In the genomic region with DNA sequence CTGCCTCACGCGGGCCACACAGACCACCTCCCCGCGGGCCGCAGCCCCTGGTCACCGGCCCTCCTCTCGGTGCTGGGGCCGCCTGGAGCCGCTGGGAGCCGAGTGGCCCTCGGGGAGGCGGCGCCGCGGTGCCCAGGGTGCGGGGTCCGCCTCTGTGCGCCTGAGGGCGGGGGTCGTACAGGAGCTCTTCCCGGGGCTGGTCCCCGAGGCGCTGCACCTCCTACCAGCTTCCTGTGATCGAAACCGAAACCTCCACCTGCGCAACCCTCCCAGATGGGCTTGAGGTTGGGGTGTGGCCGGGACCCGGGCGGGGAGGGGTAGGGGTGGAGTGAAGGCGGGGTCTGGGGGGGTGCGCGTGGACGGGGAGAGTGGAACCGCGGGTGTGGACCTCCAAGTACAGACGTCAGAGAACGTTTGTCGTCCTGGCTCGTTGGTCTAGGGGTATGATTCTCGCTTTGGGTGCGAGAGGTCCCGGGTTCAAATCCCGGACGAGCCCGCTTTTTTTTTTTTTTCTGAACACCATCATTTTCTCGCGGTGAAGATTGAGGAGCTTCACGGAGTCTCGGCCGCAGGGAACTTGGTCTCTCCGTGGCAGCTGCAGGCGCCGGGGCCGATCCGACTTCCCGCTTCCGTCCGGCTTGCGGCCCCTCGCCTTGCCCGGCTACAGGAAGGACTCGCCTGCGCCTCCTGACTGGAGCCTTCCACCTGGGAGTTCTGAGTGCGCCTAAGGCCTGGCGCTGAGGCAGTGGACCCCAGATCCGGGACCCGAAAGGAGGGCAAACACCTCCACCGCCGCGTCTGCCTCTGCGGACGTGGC, we compare ENCODE assay signal across 1 cellular context.
A peak's percentile ranks its signal among the peaks of the same experiment; 100 is the strongest.
TF ChIP-seq lines count a peak whose summit lies in the region.

No MANE protein-coding gene starts in this region.

TF ChIP-seq in GM12878, 131 proteins besides CTCF, POLR2A, EP300 and RAD21 (continues in another document):
- TF ChIP-seq MEF2A (IDR thresholded peaks at IDR 0.05; ENCODE audit: insufficient read depth, low read depth, low read length): no peak
- peak; percentile 81 for TF ChIP-seq ZNF384 (IDR thresholded peaks at IDR 0.05; ENCODE audit: borderline replicate concordance, low read depth, low read length)
- TF ChIP-seq, protein P1, sequence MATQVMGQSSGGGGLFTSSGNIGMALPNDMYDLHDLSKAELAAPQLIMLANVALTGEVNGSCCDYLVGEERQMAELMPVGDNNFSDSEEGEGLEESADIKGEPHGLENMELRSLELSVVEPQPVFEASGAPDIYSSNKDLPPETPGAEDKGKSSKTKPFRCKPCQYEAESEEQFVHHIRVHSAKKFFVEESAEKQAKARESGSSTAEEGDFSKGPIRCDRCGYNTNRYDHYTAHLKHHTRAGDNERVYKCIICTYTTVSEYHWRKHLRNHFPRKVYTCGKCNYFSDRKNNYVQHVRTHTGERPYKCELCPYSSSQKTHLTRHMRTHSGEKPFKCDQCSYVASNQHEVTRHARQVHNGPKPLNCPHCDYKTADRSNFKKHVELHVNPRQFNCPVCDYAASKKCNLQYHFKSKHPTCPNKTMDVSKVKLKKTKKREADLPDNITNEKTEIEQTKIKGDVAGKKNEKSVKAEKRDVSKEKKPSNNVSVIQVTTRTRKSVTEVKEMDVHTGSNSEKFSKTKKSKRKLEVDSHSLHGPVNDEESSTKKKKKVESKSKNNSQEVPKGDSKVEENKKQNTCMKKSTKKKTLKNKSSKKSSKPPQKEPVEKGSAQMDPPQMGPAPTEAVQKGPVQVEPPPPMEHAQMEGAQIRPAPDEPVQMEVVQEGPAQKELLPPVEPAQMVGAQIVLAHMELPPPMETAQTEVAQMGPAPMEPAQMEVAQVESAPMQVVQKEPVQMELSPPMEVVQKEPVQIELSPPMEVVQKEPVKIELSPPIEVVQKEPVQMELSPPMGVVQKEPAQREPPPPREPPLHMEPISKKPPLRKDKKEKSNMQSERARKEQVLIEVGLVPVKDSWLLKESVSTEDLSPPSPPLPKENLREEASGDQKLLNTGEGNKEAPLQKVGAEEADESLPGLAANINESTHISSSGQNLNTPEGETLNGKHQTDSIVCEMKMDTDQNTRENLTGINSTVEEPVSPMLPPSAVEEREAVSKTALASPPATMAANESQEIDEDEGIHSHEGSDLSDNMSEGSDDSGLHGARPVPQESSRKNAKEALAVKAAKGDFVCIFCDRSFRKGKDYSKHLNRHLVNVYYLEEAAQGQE (IDR thresholded peaks at IDR 0.05; ENCODE audit: low read depth, low read length): 0 out of 2 replicates have a peak, but pooled peaks have one; percentile 18
- TF ChIP-seq TARDBP (IDR thresholded peaks at IDR 0.05; ENCODE audit: borderline replicate concordance): no peak
- TF ChIP-seq NR2C1 (IDR thresholded peaks at IDR 0.05): no peak
- no peak for TF ChIP-seq HDAC6 (IDR thresholded peaks at IDR 0.05; ENCODE audit: unreplicated experiment)
- no peak for TF ChIP-seq NRF1 (conservative IDR thresholded peaks at IDR 0.05; ENCODE audit: low read depth, low read length)
- no peak for TF ChIP-seq BCL11A (IDR thresholded peaks at IDR 0.05; ENCODE audit: low read depth, low read length)
- peak in 1 of 2 experiments; percentile 47; a peak in 2 of 4 replicates for TF ChIP-seq BHLHE40 (IDR thresholded peaks at IDR 0.05; ENCODE audit: borderline replicate concordance in 1 of 2, low read depth in 2 of 2, low read length in 1 of 2)
- TF ChIP-seq CHD1 (IDR thresholded peaks at IDR 0.05; ENCODE audit: low read depth, low read length): no peak
- TF ChIP-seq CHD2 (IDR thresholded peaks at IDR 0.05; ENCODE audit: borderline replicate concordance, low read depth, low read length): no peak
- TF ChIP-seq, protein P2, sequence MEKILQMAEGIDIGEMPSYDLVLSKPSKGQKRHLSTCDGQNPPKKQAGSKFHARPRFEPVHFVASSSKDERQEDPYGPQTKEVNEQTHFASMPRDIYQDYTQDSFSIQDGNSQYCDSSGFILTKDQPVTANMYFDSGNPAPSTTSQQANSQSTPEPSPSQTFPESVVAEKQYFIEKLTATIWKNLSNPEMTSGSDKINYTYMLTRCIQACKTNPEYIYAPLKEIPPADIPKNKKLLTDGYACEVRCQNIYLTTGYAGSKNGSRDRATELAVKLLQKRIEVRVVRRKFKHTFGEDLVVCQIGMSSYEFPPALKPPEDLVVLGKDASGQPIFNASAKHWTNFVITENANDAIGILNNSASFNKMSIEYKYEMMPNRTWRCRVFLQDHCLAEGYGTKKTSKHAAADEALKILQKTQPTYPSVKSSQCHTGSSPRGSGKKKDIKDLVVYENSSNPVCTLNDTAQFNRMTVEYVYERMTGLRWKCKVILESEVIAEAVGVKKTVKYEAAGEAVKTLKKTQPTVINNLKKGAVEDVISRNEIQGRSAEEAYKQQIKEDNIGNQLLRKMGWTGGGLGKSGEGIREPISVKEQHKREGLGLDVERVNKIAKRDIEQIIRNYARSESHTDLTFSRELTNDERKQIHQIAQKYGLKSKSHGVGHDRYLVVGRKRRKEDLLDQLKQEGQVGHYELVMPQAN (conservative IDR thresholded peaks at IDR 0.05): 0 out of 2 replicates have a peak, but pooled peaks have one; percentile 21
- TF ChIP-seq YY1 (IDR thresholded peaks at IDR 0.05; ENCODE audit: low read depth, low read length): peak; percentile 48; the same call in 1 of the 2 replicates
- TF ChIP-seq, protein P3, sequence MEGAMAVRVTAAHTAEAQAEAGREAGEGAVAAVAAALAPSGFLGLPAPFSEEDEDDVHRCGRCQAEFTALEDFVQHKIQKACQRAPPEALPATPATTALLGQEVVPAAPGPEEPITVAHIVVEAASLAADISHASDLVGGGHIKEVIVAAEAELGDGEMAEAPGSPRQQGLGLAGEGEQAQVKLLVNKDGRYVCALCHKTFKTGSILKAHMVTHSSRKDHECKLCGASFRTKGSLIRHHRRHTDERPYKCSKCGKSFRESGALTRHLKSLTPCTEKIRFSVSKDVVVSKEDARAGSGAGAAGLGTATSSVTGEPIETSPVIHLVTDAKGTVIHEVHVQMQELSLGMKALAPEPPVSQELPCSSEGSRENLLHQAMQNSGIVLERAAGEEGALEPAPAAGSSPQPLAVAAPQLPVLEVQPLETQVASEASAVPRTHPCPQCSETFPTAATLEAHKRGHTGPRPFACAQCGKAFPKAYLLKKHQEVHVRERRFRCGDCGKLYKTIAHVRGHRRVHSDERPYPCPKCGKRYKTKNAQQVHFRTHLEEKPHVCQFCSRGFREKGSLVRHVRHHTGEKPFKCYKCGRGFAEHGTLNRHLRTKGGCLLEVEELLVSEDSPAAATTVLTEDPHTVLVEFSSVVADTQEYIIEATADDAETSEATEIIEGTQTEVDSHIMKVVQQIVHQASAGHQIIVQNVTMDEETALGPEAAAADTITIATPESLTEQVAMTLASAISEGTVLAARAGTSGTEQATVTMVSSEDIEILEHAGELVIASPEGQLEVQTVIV (IDR thresholded peaks at IDR 0.05; ENCODE audit: borderline replicate concordance, partially characterized antibody): no peak
- peak; percentile 75 for TF ChIP-seq RUNX3 (IDR thresholded peaks at IDR 0.05; ENCODE audit: low read length)
- TF ChIP-seq CBX5 (IDR thresholded peaks at IDR 0.05; ENCODE audit: low read depth): no peak
- TF ChIP-seq, protein P4, sequence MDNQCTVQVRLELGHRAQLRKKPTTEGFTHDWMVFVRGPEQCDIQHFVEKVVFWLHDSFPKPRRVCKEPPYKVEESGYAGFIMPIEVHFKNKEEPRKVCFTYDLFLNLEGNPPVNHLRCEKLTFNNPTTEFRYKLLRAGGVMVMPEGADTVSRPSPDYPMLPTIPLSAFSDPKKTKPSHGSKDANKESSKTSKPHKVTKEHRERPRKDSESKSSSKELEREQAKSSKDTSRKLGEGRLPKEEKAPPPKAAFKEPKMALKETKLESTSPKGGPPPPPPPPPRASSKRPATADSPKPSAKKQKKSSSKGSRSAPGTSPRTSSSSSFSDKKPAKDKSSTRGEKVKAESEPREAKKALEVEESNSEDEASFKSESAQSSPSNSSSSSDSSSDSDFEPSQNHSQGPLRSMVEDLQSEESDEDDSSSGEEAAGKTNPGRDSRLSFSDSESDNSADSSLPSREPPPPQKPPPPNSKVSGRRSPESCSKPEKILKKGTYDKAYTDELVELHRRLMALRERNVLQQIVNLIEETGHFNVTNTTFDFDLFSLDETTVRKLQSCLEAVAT (IDR thresholded peaks at IDR 0.05): peak; percentile 52; the same call in 1 of the 2 replicates
- no peak for TF ChIP-seq HDAC2 (IDR thresholded peaks at IDR 0.05)
- TF ChIP-seq NFYA (IDR thresholded peaks at IDR 0.05; ENCODE audit: borderline replicate concordance, low read depth, low read length): no peak
- TF ChIP-seq CBX3 (IDR thresholded peaks at IDR 0.05; ENCODE audit: borderline replicate concordance, low read depth): no peak
- no peak for TF ChIP-seq STAT1 (conservative IDR thresholded peaks at IDR 0.05)
- 0 out of 2 replicates have a peak, but pooled peaks have one; percentile 40 for TF ChIP-seq ZNF217 (IDR thresholded peaks at IDR 0.05)
- TF ChIP-seq PAX5 (IDR thresholded peaks at IDR 0.05; ENCODE audit: borderline replicate concordance, low read depth, low read length): no peak; the same call in 1 of the 2 replicates
- TF ChIP-seq BACH1 (IDR thresholded peaks at IDR 0.05; ENCODE audit: borderline replicate concordance): peak; percentile 33; the same call in 1 of the 2 replicates
- peak; percentile 50 for TF ChIP-seq IKZF1 (conservative IDR thresholded peaks at IDR 0.05)
- no peak for TF ChIP-seq ZSCAN29 (IDR thresholded peaks at IDR 0.05)
- TF ChIP-seq, protein P5, sequence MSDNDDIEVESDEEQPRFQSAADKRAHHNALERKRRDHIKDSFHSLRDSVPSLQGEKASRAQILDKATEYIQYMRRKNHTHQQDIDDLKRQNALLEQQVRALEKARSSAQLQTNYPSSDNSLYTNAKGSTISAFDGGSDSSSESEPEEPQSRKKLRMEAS (IDR thresholded peaks at IDR 0.05; ENCODE audit: low read depth, low read length): peak; percentile 20; the same call in 1 of the 2 replicates
- no peak for TF ChIP-seq JUND (IDR thresholded peaks at IDR 0.05; ENCODE audit: low read depth, low read length)
- no peak; the same call in 1 of the 2 replicates for TF ChIP-seq GATAD2B (conservative IDR thresholded peaks at IDR 0.05; ENCODE audit: low read depth)
- peak; percentile 83 for TF ChIP-seq NBN (IDR thresholded peaks at IDR 0.05)
- TF ChIP-seq, protein P6, sequence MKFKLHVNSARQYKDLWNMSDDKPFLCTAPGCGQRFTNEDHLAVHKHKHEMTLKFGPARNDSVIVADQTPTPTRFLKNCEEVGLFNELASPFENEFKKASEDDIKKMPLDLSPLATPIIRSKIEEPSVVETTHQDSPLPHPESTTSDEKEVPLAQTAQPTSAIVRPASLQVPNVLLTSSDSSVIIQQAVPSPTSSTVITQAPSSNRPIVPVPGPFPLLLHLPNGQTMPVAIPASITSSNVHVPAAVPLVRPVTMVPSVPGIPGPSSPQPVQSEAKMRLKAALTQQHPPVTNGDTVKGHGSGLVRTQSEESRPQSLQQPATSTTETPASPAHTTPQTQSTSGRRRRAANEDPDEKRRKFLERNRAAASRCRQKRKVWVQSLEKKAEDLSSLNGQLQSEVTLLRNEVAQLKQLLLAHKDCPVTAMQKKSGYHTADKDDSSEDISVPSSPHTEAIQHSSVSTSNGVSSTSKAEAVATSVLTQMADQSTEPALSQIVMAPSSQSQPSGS (IDR thresholded peaks at IDR 0.05; ENCODE audit: low read length): no peak
- peak; percentile 63 for TF ChIP-seq LARP7 (IDR thresholded peaks at IDR 0.05)
- TF ChIP-seq ZNF24 (IDR thresholded peaks at IDR 0.05): peak; percentile 97
- TF ChIP-seq JUNB (IDR thresholded peaks at IDR 0.05): no peak
- peak; percentile 52 for TF ChIP-seq CBFB (IDR thresholded peaks at IDR 0.05; ENCODE audit: low read depth)
- TF ChIP-seq, protein P7, sequence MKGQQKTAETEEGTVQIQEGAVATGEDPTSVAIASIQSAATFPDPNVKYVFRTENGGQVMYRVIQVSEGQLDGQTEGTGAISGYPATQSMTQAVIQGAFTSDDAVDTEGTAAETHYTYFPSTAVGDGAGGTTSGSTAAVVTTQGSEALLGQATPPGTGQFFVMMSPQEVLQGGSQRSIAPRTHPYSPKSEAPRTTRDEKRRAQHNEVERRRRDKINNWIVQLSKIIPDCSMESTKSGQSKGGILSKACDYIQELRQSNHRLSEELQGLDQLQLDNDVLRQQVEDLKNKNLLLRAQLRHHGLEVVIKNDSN (IDR thresholded peaks at IDR 0.05; ENCODE audit: borderline replicate concordance, extremely low read length, insufficient read depth, low read depth, low read length): no peak
- no peak for TF ChIP-seq FOXK2 (IDR thresholded peaks at IDR 0.05)
- no peak for TF ChIP-seq PML (IDR thresholded peaks at IDR 0.05; ENCODE audit: low read length)
- peak; percentile 60; the same call in 1 of the 2 replicates for TF ChIP-seq TCF12 (IDR thresholded peaks at IDR 0.05; ENCODE audit: low read depth, low read length)
- no peak; the same call in 1 of the 2 replicates for TF ChIP-seq SPI1 (IDR thresholded peaks at IDR 0.05; ENCODE audit: borderline replicate concordance, insufficient read depth, low read depth, low read length)
- no peak for TF ChIP-seq PAX8 (IDR thresholded peaks at IDR 0.05)
- TF ChIP-seq, protein P8, sequence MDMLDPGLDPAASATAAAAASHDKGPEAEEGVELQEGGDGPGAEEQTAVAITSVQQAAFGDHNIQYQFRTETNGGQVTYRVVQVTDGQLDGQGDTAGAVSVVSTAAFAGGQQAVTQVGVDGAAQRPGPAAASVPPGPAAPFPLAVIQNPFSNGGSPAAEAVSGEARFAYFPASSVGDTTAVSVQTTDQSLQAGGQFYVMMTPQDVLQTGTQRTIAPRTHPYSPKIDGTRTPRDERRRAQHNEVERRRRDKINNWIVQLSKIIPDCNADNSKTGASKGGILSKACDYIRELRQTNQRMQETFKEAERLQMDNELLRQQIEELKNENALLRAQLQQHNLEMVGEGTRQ (IDR thresholded peaks at IDR 0.05; ENCODE audit: borderline replicate concordance, low read depth, low read length): no peak
- TF ChIP-seq ESRRA (IDR thresholded peaks at IDR 0.05; ENCODE audit: low read length): no peak
- no peak for TF ChIP-seq YBX1 (IDR thresholded peaks at IDR 0.05)
- TF ChIP-seq TCF3 (IDR thresholded peaks at IDR 0.05; ENCODE audit: borderline replicate concordance, insufficient read depth, low read depth, low read length): 0 out of 2 replicates have a peak, but pooled peaks have one; percentile 56
- TF ChIP-seq, protein P9, sequence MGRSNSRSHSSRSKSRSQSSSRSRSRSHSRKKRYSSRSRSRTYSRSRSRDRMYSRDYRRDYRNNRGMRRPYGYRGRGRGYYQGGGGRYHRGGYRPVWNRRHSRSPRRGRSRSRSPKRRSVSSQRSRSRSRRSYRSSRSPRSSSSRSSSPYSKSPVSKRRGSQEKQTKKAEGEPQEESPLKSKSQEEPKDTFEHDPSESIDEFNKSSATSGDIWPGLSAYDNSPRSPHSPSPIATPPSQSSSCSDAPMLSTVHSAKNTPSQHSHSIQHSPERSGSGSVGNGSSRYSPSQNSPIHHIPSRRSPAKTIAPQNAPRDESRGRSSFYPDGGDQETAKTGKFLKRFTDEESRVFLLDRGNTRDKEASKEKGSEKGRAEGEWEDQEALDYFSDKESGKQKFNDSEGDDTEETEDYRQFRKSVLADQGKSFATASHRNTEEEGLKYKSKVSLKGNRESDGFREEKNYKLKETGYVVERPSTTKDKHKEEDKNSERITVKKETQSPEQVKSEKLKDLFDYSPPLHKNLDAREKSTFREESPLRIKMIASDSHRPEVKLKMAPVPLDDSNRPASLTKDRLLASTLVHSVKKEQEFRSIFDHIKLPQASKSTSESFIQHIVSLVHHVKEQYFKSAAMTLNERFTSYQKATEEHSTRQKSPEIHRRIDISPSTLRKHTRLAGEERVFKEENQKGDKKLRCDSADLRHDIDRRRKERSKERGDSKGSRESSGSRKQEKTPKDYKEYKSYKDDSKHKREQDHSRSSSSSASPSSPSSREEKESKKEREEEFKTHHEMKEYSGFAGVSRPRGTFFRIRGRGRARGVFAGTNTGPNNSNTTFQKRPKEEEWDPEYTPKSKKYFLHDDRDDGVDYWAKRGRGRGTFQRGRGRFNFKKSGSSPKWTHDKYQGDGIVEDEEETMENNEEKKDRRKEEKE (IDR thresholded peaks at IDR 0.05): no peak
- TF ChIP-seq KLF5 (IDR thresholded peaks at IDR 0.05; ENCODE audit: partially characterized antibody): no peak
- no peak for TF ChIP-seq ZNF622 (IDR thresholded peaks at IDR 0.05)
